In the genomic region with DNA sequence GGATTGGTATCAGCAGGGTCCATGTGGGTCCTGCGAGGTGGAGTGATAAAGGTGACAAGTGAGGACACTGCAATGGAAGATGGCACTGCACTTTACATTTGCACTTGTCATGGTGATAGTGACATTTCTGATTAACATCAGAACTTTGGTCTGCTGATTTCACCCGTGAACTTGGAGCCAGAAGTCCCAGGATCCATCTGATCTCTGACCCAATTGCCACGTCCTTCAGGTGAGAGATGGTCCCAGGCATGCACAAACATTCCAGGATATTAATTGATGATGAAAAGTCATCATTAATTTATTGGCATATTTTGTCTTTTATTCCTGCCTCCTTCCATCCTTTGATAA, we compare ENCODE assay signal across 19 cellular contexts.
"Had no signal": no experiment of that assay in that cellular context is flagged by ENCODE, and none has a peak within 500 bp of the region (broad histone marks: within the 10 kb centered on the region; RNA-seq: fewer than 3 reads in every experiment).

No MANE protein-coding gene starts in this region.

- H3K4me1 ChIP-seq: gastrocnemius medialis, parathyroid adenoma had no signal

- H3K4me3 Mint-ChIP-seq: activated CD8-positive, alpha-beta T cell treated with anti-CD3 and anti-CD28 coated beads, Interleukin-2, amount 10 ng/mL, durations not matched to agents 7 days and 5 days; natural killer cell treated with Interleukin-12 subunit alpha and Interleukin-12 subunit beta and Interleukin-15 and Interleukin-18, amount 100 ng/mL, for 72 hours had no signal

- H3K36me3 ChIP-seq: esophagus squamous epithelium, gastrocnemius medialis, left lung had no signal

- H3K27ac Mint-ChIP-seq: activated CD8-positive, alpha-beta T cell treated with anti-CD3 and anti-CD28 coated beads, Interleukin-2, amount 10 ng/mL, durations not matched to agents 7 days and 5 days; natural killer cell treated with Interleukin-12 subunit alpha and Interleukin-12 subunit beta and Interleukin-15 and Interleukin-18, amount 100 ng/mL, for 72 hours had no signal

- FAIRE-seq: colon had no signal

- H3K9me3 Mint-ChIP-seq: activated naive CD4-positive, alpha-beta T cell treated with anti-CD3 and anti-CD28 coated beads, Interleukin-2, amount 50 U/mL, for 72 hours; natural killer cell treated with Interleukin-12 subunit alpha and Interleukin-12 subunit beta and Interleukin-15 and Interleukin-18, amount 100 ng/mL, for 72 hours had no signal

- H3K9me3 ChIP-seq: esophagus squamous epithelium, gastrocnemius medialis, left lung had no signal

- H3K4me3 ChIP-seq: esophagus squamous epithelium, gastrocnemius medialis, left lung, smooth muscle cell had no signal

- DNase-seq: activated CD4-positive, alpha-beta T cell treated with anti-CD3 and anti-CD28 coated beads, Interleukin-2, amount 50 U/mL, for 1 hour; activated CD4-positive, CD25-positive, alpha-beta regulatory T cell treated with anti-CD3 and anti-CD28 coated beads, Interleukin-2, amount 50 U/mL, for 72 hours; activated CD8-positive, alpha-beta T cell treated with anti-CD3 and anti-CD28 coated beads, Interleukin-2, amount 10 ng/mL, durations not matched to agents 7 days and 5 days; central memory CD4-positive, alpha-beta T cell; esophagus squamous epithelium; gastrocnemius medialis; hippocampal formation; kidney glomerular epithelial cell; left lung; mammary epithelial cell; stimulated activated CD4-positive, alpha-beta T cell treated with anti-CD3 and anti-CD28 coated beads, Interleukin-2, amount 100 ng/mL, for 48 hours; stimulated activated CD8-positive, alpha-beta memory T cell treated with anti-CD3 and anti-CD28 coated beads, Interleukin-4, amount 100 ng/mL, for 48 hours; stimulated activated naive CD4-positive, alpha-beta T cell treated with Interleukin-2 at 50 U/mL for 16 hours had no signal

- H3K36me3 Mint-ChIP-seq: activated naive CD4-positive, alpha-beta T cell treated with anti-CD3 and anti-CD28 coated beads, Interleukin-2, amount 50 U/mL, for 72 hours; natural killer cell treated with Interleukin-12 subunit alpha and Interleukin-12 subunit beta and Interleukin-15 and Interleukin-18, amount 100 ng/mL, for 72 hours had no signal

- H3K27ac ChIP-seq: gastrocnemius medialis, parathyroid adenoma, VCaP had no signal

- H3K27me3 ChIP-seq: esophagus squamous epithelium, gastrocnemius medialis, left lung had no signal
